In the genomic region with DNA sequence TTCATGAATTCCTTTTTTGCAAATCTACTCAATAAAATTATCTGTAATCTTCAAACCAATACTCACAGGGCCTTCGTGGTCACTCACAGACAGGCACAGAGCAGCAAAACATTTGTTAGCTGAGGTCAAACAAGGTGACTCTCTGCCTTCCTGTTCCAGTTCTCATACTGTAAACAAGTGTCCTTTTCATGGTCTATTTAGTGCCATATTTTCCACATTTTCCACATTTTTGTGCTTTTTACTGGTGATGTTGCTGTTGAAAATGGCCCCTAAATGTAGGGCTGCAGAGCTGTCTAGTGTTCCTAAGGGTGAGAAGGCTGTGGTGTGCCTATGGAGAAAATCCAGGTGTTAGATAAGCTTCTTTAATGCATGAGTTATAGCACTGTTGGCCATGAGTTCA, we compare ENCODE assay signal across 21 cellular contexts.
DNase-seq lines count a peak whose midpoint lies in the region; ATAC-seq, FAIRE-seq and TF ChIP-seq lines count a peak whose summit lies in the region.
"Had no signal": no experiment of that assay in that cellular context is flagged by ENCODE, and none has a peak within 500 bp of the region (broad histone marks: within the 10 kb centered on the region; RNA-seq: fewer than 3 reads in every experiment).

No MANE protein-coding gene starts in this region.

- no peak overlapping the region for H3K4me2 ChIP-seq in IMR-90 (ENCODE audit: low read depth, low read length)
- H3K4me2 ChIP-seq in HepG2 (ENCODE audit: low read depth, low read length) = peak overlapping the region; percentile 56
- no peak overlapping the region for H3K4me2 ChIP-seq in H9 (ENCODE audit: insufficient read depth, insufficient read length, low read length)

- H3K23me2 ChIP-seq in H9 (ENCODE audit: insufficient read length, low read depth, low read length, poor library complexity, severe bottlenecking) = no peaks in the 10 kb centered on the region

- no peak overlapping the region for H3K4ac ChIP-seq in IMR-90 (ENCODE audit: low read depth, low read length)
- no peak overlapping the region for H3K4ac ChIP-seq in H9 (ENCODE audit: low read depth, low read length)

- H2BK15ac ChIP-seq in IMR-90 (ENCODE audit: low read depth, low read length) (no peak overlapping the region), H9 (ENCODE audit: low read depth, low read length) (no peak overlapping the region)

- no peak overlapping the region for H2BK12ac ChIP-seq in H9 (ENCODE audit: insufficient read length, low read depth, low read length)

- H4K91ac ChIP-seq in IMR-90 (ENCODE audit: insufficient read depth, low read depth, low read length) = no peak overlapping the region
- H4K91ac ChIP-seq in H9 (ENCODE audit: insufficient read length, low read depth, low read length) = no peak overlapping the region

- H3K4me1 ChIP-seq in IMR-90 (ENCODE audit: control insufficient read depth, insufficient read depth, low read length) = no peaks in the 10 kb centered on the region
- H3K4me1 ChIP-seq in SJCRH30 = peaks cover 43% of the 10 kb centered on the region
- peaks cover 76% of the 10 kb centered on the region for H3K4me1 ChIP-seq in HepG2 (ENCODE audit: insufficient read depth, low read length)
- no peaks in the 10 kb centered on the region for H3K4me1 ChIP-seq in H9 (ENCODE audit: insufficient read depth, low read length)

- TF ChIP-seq EP300 in HepG2 (IDR thresholded peaks at IDR 0.05; ENCODE audit: low read depth in 2 of 2, low read length in 2 of 2) (peak in 1 of 2 experiments; percentile 75; a peak in 1 of 4 replicates), HepG2 (CRISPR knock-in tag; IDR thresholded peaks at IDR 0.05; ENCODE audit: borderline replicate concordance) (0 out of 2 replicates have a peak, but pooled peaks have one; percentile 32)

- no peak overlapping the region for H2AK5ac ChIP-seq in IMR-90 (ENCODE audit: low read depth, low read length)
- no peak overlapping the region for H2AK5ac ChIP-seq in H9 (ENCODE audit: insufficient read length, low read length)

- peak; percentile 18 for FAIRE-seq in HepG2 (lab: Jason Lieb, UNC)
- FAIRE-seq: G401.6, GM12892, GM19239, H1 had no signal

- H2AFZ ChIP-seq in IMR-90 (replicated peaks; ENCODE audit: low read length, poor library complexity) (no peak overlapping the region), HepG2 (ENCODE audit: low read length) (peak overlapping the region; percentile 79), H9 (ENCODE audit: low read length) (no peak overlapping the region)
- H2AFZ ChIP-seq: GM23248 had no signal

- H3K79me1 ChIP-seq in IMR-90 (ENCODE audit: low read depth in 1 of 2, low read length in 2 of 2) = no peaks in the 10 kb centered on the region
- H3K79me1 ChIP-seq in H9 (ENCODE audit: insufficient read depth, low read depth, low read length, poor library complexity, severe bottlenecking) = no peaks in the 10 kb centered on the region

- H3K56ac ChIP-seq in IMR-90 (ENCODE audit: extremely low read depth, insufficient read depth, low read length) (no peak overlapping the region), H9 (ENCODE audit: insufficient read length, low read depth, low read length) (no peak overlapping the region)

- H2BK20ac ChIP-seq in IMR-90 (ENCODE audit: low read depth, low read length) (no peak overlapping the region), H9 (ENCODE audit: low read depth, low read length, poor library complexity, severe bottlenecking) (no peak overlapping the region)

- H2BK5ac ChIP-seq in IMR-90 (ENCODE audit: low read depth, low read length, poor library complexity, severe bottlenecking) (no peak overlapping the region), H9 (ENCODE audit: insufficient read length, low read length) (no peak overlapping the region)

- DNase-seq in EH (ENCODE audit: low read depth) (peak; percentile 27), IMR-90 (no peak), SJCRH30 (peak in 1 of 2 experiments; percentile 36), HepG2 (ENCODE audit: low spot score) (peak; percentile 79), RWPE1 (ENCODE audit: low spot score) (no peak), DMS 273 treated with DMSO at 0.1 percent for 48 hours (lab: John Stamatoyannopoulos, UW) (no peak), H9 (no peak)
- DNase-seq: C1 segment of cervical spinal cord; Calu3; CD4-positive, alpha-beta memory T cell; COR-L47; DMS153; DMS79 treated with DMSO at 0.1 percent for 48 hours; GM23248; H7 had no signal

- H3K18ac ChIP-seq in IMR-90 (ENCODE audit: low read depth, low read length) (no peak overlapping the region), H9 (ENCODE audit: insufficient read length, low read depth, low read length) (no peak overlapping the region)

- H3K27ac Mint-ChIP-seq in H9 = no peak overlapping the region
- H3K27ac Mint-ChIP-seq: CD4-positive, alpha-beta memory T cell had no signal

- no peaks in the 10 kb centered on the region for H3K9me1 ChIP-seq in IMR-90 (ENCODE audit: insufficient read depth, low read length)

- H4K5ac ChIP-seq in IMR-90 (ENCODE audit: low read depth, low read length) (no peak overlapping the region), H9 (ENCODE audit: insufficient read length, low read depth, low read length) (no peak overlapping the region)

- TF ChIP-seq POLR2A in IMR-90 (IDR thresholded peaks at IDR 0.05; ENCODE audit: low read depth, low read length) (no peak), HepG2 (IDR thresholded peaks at IDR 0.05; ENCODE audit: insufficient read depth in 1 of 2, low read depth in 2 of 2, low read length in 2 of 2) (no peak)

- POLR2A ChIA-PET in IMR-90 (lab: Charles Lee; ENCODE audit: unreplicated experiment) = no interaction called here
- POLR2A ChIA-PET in HepG2 (lab: Yijun Ruan, JAX) = interaction anchor here (1.0 to 2.2 kb wide), 2 partner anchors 19 to 162 kb away, joined by 3 to 15 read pairs; no protein-coding TSS in a partner anchor
- POLR2A ChIA-PET in RWPE1 (lab: Yijun Ruan, JAX; ENCODE audit: low non-redundant PET) = no interaction called here

- CTCF ChIA-PET in IMR-90 (lab: Yijun Ruan, JAX) = interaction anchor here (0.6 kb wide), 1 partner anchor 774 kb away, joined by 3 read pairs; no protein-coding TSS in a partner anchor
- CTCF ChIA-PET in HepG2 (lab: Yijun Ruan, JAX; ENCODE audit: low intra/inter-chr PET ratio, low total read pairs) = no interaction called here
- CTCF ChIA-PET in RWPE1 (lab: Yijun Ruan, JAX) = interaction anchor here (0.6 kb wide), 1 partner anchor 10 kb away, joined by 3 read pairs; no protein-coding TSS in a partner anchor

- H3K9ac ChIP-seq in IMR-90 (ENCODE audit: low read depth, low read length) (no peak overlapping the region), HepG2 (ENCODE audit: insufficient read depth, low read depth, low read length) (peak overlapping the region; percentile 7), H9 (ENCODE audit: extremely low read depth, insufficient read length, low read length) (no peak overlapping the region)
- H3K9ac ChIP-seq: GM23248 had no signal

- H3K27me3 Mint-ChIP-seq in H9 (ENCODE audit: low read depth) = no peaks in the 10 kb centered on the region
- H3K27me3 Mint-ChIP-seq: CD4-positive, alpha-beta memory T cell had no signal

- no peaks in the 10 kb centered on the region for H3K36me3 Mint-ChIP-seq in H9 (ENCODE audit: insufficient read depth in 1 of 3, low read depth in 3 of 3)
- H3K36me3 Mint-ChIP-seq: CD4-positive, alpha-beta memory T cell had no signal

- H3K4me3 Mint-ChIP-seq in H9 = no peak overlapping the region
- H3K4me3 Mint-ChIP-seq: CD4-positive, alpha-beta memory T cell had no signal

- no peaks in the 10 kb centered on the region for H3K4me1 Mint-ChIP-seq in H9
- H3K4me1 Mint-ChIP-seq: CD4-positive, alpha-beta memory T cell had no signal

- H2BK120ac ChIP-seq in IMR-90 (ENCODE audit: low read depth, low read length) (no peak overlapping the region), H9 (ENCODE audit: low read depth, low read length, poor library complexity, severe bottlenecking) (no peak overlapping the region)

- H4K20me1 ChIP-seq in IMR-90 (ENCODE audit: insufficient read depth, low read length) (no peaks in the 10 kb centered on the region), HepG2 (ENCODE audit: insufficient read depth, low read length) (no peaks in the 10 kb centered on the region), H9 (ENCODE audit: control insufficient read depth, insufficient read depth, insufficient read length) (no peaks in the 10 kb centered on the region)

- WGBS in IMR-90 (ENCODE audit: extremely low coverage in 2 of 2, insufficient read length in 1 of 2), 2 experiments = no CpG with 5 or more reads among the region's 1 CpG
- WGBS in HepG2 (ENCODE audit: low lambda C conversion rate) = 8% methylated on average over 1 of the region's 1 CpG
- no CpG with 5 or more reads among the region's 1 CpG for WGBS in H9 (ENCODE audit: extremely low coverage, insufficient read length, low lambda C conversion rate)

- H3K27ac ChIP-seq in IMR-90 (ENCODE audit: insufficient read depth, low read length) (no peak overlapping the region), SJCRH30 (peak overlapping the region; percentile 90), HepG2 (ENCODE audit: extremely low read length, insufficient read depth, low read length) (peak overlapping the region; percentile 67), RWPE1 (no peak overlapping the region), H9 (ENCODE audit: insufficient read length, low read depth, low read length) (no peak overlapping the region)
- H3K27ac ChIP-seq: GM23248 had no signal

- no peaks in the 10 kb centered on the region for H3K36me3 ChIP-seq in IMR-90 (ENCODE audit: control insufficient read depth, insufficient read depth, low read length)
- H3K36me3 ChIP-seq in SJCRH30 = no peaks in the 10 kb centered on the region
- H3K36me3 ChIP-seq in HepG2 (replicated peaks in 1 of 2; ENCODE audit: control insufficient read depth in 1 of 2, insufficient read depth in 2 of 2, low read length in 2 of 2) = no peaks in the 10 kb centered on the region

- no peak overlapping the region for H2AK9ac ChIP-seq in IMR-90 (replicated peaks; ENCODE audit: low read depth, low read length, poor library complexity)

- dilution Hi-C loops in IMR-90 (cut with HindIII; ENCODE audit: low sequenced_read_pairs, unreplicated experiment) = no loop called here

- no peak for ATAC-seq in IMR-90 (ENCODE audit: low read depth)
- peak; percentile 84 for ATAC-seq in HepG2
- ATAC-seq in HG03175 (IDR thresholded peaks at IDR 0.05; ENCODE audit: unreplicated experiment) = no peak
- ATAC-seq: HCT116 had no signal

- H3K14ac ChIP-seq in IMR-90 (replicated peaks; ENCODE audit: low read depth, low read length) = 0 out of 2 replicates have a peak overlapping the region, but pooled peaks have one; percentile 39
- no peak overlapping the region for H3K14ac ChIP-seq in H9 (ENCODE audit: insufficient read depth, low read length)

- BruUV-seq in IMR-90 (replicated peaks; lab: Mats Ljungman, UMichigan) (no TSS peak), HepG2 (replicated peaks; lab: Mats Ljungman, UMichigan) (no TSS peak)

- H3T11ph ChIP-seq in H9 (ENCODE audit: low read length) = no peak overlapping the region

- no peaks in the 10 kb centered on the region for H3K9me3 ChIP-seq in IMR-90 (ENCODE audit: control insufficient read depth, insufficient read depth, low read length)
- peaks cover 4% of the 10 kb centered on the region for H3K9me3 ChIP-seq in SJCRH30 (replicated peaks)
- H3K9me3 ChIP-seq in HepG2 (ENCODE audit: low read length) = no peaks in the 10 kb centered on the region
- no peaks in the 10 kb centered on the region for H3K9me3 ChIP-seq in H9 (ENCODE audit: control insufficient read depth, low read depth, low read length)

- in situ Hi-C loops in IMR-90 (cut with MboI; ENCODE audit: low sequenced_read_pairs) (no loop called here), HepG2 (cut with HindIII; ENCODE audit: extremely low pct_ligation_motif_present, low pct_unique_long_range_greater_than_20kb) (no loop called here)

- H3K4me3 ChIP-seq in IMR-90 (ENCODE audit: insufficient read depth, low read depth, low read length) = no peak overlapping the region
- no peak overlapping the region for H3K4me3 ChIP-seq in SJCRH30
- peak overlapping the region in 1 of 3 experiments; percentile 6; a peak in 1 of 6 replicates for H3K4me3 ChIP-seq in HepG2 (replicated peaks in 1 of 3; ENCODE audit: insufficient read depth in 1 of 3, low read depth in 2 of 3, low read length in 3 of 3)
- H3K4me3 ChIP-seq: GM23248 had no signal

- intact Hi-C loops in IMR-90 (cut with micrococcal nuclease) (no loop called here), HepG2 (cut with micrococcal nuclease; ENCODE audit: unreplicated experiment) (no loop called here)

- TF ChIP-seq RAD21 in IMR-90 (IDR thresholded peaks at IDR 0.05; ENCODE audit: low read length) = no peak
- no peak for TF ChIP-seq RAD21 in HepG2 (CRISPR knock-in tag; IDR thresholded peaks at IDR 0.05)

- H3K27me3 ChIP-seq in IMR-90 (ENCODE audit: control insufficient read depth, insufficient read depth, low read length) = no peaks in the 10 kb centered on the region
- H3K27me3 ChIP-seq in SJCRH30 = no peaks in the 10 kb centered on the region
- no peaks in the 10 kb centered on the region for H3K27me3 ChIP-seq in HepG2 (ENCODE audit: control insufficient read depth in 1 of 2, insufficient read depth in 2 of 2, low read length in 2 of 2)
- no peaks in the 10 kb centered on the region for H3K27me3 ChIP-seq in H9 (ENCODE audit: insufficient read depth, low read length)

- H3K79me2 ChIP-seq in HepG2 (ENCODE audit: insufficient read depth, low read length) = no peaks in the 10 kb centered on the region
- no peaks in the 10 kb centered on the region for H3K79me2 ChIP-seq in H9 (ENCODE audit: insufficient read depth, low read length)

- no peaks in the 10 kb centered on the region; a peak in 1 of 5 replicates for H3K9me3 Mint-ChIP-seq in H9
- H3K9me3 Mint-ChIP-seq: CD4-positive, alpha-beta memory T cell had no signal

- no peak overlapping the region for H3K23ac ChIP-seq in IMR-90 (ENCODE audit: low read depth, low read length)
- H3K23ac ChIP-seq in H9 (ENCODE audit: insufficient read length, low read depth, low read length) = no peak overlapping the region

- TF ChIP-seq CTCF in IMR-90 (conservative IDR thresholded peaks at IDR 0.05; ENCODE audit: low read depth, low read length) (no peak), HepG2 (CRISPR knock-in tag; IDR thresholded peaks at IDR 0.05) (no peak), RWPE1 (conservative IDR thresholded peaks at IDR 0.05; ENCODE audit: low read depth) (no peak), H9 (conservative IDR thresholded peaks at IDR 0.05) (no peak)

- H4K8ac ChIP-seq in IMR-90 (ENCODE audit: low read depth in 2 of 2, low read length in 2 of 2) (no peak overlapping the region), H9 (replicated peaks; ENCODE audit: insufficient read length, low read depth, low read length) (no peak overlapping the region)

Comparison
In these comparisons a context has a peak if more than half of its experiments do, and no peak if none do; other contexts are left out.
1. DNase-seq: peak in EH (single experiment) and HepG2 (single experiment); none in IMR-90 (single experiment), RWPE1 (single experiment), DMS 273 treated with DMSO at 0.1 percent for 48 hours (single experiment) and H9 (single experiment).
2. H3K27ac ChIP-seq: peak in SJCRH30 (single experiment) and HepG2 (single experiment); none in IMR-90 (single experiment), RWPE1 (single experiment) and H9 (single experiment).